In genomic region chr7:32728412-32729334, GRCh38 we compare ENCODE assay signal across 8 cellular contexts.
DNase-seq lines count a peak whose midpoint lies in the region; ATAC-seq and TF ChIP-seq lines count a peak whose summit lies in the region.
"Not testable (repeated sequence)": the region's sequence is repeated elsewhere in the genome, so short reads cannot be mapped to it uniquely, and the experiment has no call there.

No MANE protein-coding gene starts in this region.

- not testable (repeated sequence) for H3K4me1 ChIP-seq in esophagus squamous epithelium

- peak overlapping the region; percentile 78 for H3K27ac Mint-ChIP-seq in stimulated activated memory B cell treated with anti-CD40 and anti-IgM and Interleukin-4, amounts not matched to agents 10 μg/mL and 1 μg/mL and 100 μg/mL, for 72 hours

- H3K27me3 ChIP-seq in esophagus squamous epithelium = not testable (repeated sequence)

- 0% methylated on average over 8 of the region's 111 CpGs; no CpG with 5 or more reads in 1 of the 2 donors for WGBS in esophagus squamous epithelium, 2 donors

- peak overlapping the region; percentile 67 to 86 (median 76) for H3K4me3 ChIP-seq in esophagus squamous epithelium

- ATAC-seq in GM21723 (IDR thresholded peaks at IDR 0.05; ENCODE audit: unreplicated experiment) = peak; percentile 82
- peak; percentile 87 for ATAC-seq in stimulated activated memory B cell treated with anti-CD40 and anti-IgM and Interleukin-4, amounts not matched to agents 10 μg/mL and 1 μg/mL and 100 μg/mL, for 72 hours

- DNase-seq in DMS153 treated with DMSO at 0.1 percent for 48 hours (lab: John Stamatoyannopoulos, UW; ENCODE audit: unreplicated experiment) = peak; percentile 65
- DNase-seq in HuH-7 (ENCODE audit: low spot score) = peak; percentile 43
- DNase-seq in activated T-helper 1 cell treated with Interleukin-2 at 50 U/mL for 16 hours (ENCODE audit: low read depth) = peak; percentile 15
- not testable (repeated sequence) for DNase-seq in esophagus squamous epithelium (lab: John Stamatoyannopoulos, UW)
- DNase-seq in mucosa of gallbladder (ENCODE audit: low spot score) = peak; percentile 52

- not testable (repeated sequence) for TF ChIP-seq CTCF in esophagus squamous epithelium (IDR thresholded peaks at IDR 0.05)

- H3K4me3 Mint-ChIP-seq in stimulated activated memory B cell treated with anti-CD40 and anti-IgM and Interleukin-4, amounts not matched to agents 10 μg/mL and 1 μg/mL and 100 μg/mL, for 72 hours = peak overlapping the region; percentile 80

- H3K36me3 ChIP-seq in esophagus squamous epithelium = not testable (repeated sequence)

- H3K27me3 Mint-ChIP-seq in stimulated activated memory B cell treated with anti-CD40 and anti-IgM and Interleukin-4, amounts not matched to agents 10 μg/mL and 1 μg/mL and 100 μg/mL, for 72 hours = not testable (repeated sequence)

- H3K9me3 Mint-ChIP-seq in stimulated activated memory B cell treated with anti-CD40 and anti-IgM and Interleukin-4, amounts not matched to agents 10 μg/mL and 1 μg/mL and 100 μg/mL, for 72 hours = not testable (repeated sequence)

- intact Hi-C loops in esophagus squamous epithelium (cut with DNase I) = not testable (repeated sequence)

- H3K36me3 Mint-ChIP-seq in stimulated activated memory B cell treated with anti-CD40 and anti-IgM and Interleukin-4, amounts not matched to agents 10 μg/mL and 1 μg/mL and 100 μg/mL, for 72 hours = not testable (repeated sequence)

- H3K9me3 ChIP-seq in esophagus squamous epithelium = not testable (repeated sequence)

- not testable (repeated sequence) for TF ChIP-seq POLR2A in esophagus squamous epithelium (IDR thresholded peaks at IDR 0.05)

- peak overlapping the region; percentile 81 to 92 (median 88) for H3K27ac ChIP-seq in esophagus squamous epithelium

- H3K4me1 Mint-ChIP-seq in stimulated activated memory B cell treated with anti-CD40 and anti-IgM and Interleukin-4, amounts not matched to agents 10 μg/mL and 1 μg/mL and 100 μg/mL, for 72 hours = not testable (repeated sequence)

TF ChIP-seq in PFSK-1, 5 proteins besides CTCF, POLR2A, EP300 and RAD21:
- 0 out of 2 replicates have a peak, but pooled peaks have one; percentile 10 for TF ChIP-seq SIN3A (IDR thresholded peaks at IDR 0.05; ENCODE audit: borderline replicate concordance, insufficient read depth, low read length)
